Comparison of ENCODE assay signal across 13 cellular contexts in the genomic region with DNA sequence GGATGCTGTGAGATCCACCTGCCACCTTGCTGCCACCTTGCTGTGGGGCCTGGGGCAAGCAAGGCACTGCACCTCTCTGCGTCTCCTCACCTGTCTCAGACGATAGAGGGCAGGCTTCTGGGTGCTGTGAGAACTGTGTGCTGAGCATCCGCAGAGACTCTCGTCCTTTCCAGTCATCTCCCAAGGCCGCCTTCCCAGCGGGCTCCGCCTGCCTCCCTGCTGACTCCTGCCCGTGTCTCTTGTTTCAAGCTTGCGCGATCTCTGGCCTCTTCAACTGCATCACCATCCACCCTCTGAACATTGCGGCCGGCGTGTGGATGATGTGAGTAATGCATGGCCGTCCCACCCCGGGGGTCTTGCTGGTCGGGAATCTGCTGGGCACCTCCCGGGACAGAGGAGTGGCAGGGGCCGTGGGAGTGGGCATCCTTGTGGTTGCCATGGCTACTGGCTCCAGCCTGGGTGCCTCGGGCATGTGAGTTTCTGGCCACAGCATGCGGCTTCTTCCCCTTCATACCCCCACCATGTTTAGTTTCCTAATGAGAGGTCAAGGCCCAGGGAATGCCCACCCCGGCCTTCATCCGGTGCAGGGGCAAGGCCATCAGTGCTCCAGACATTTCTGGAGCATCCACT. TPM values are rescaled to one million over a fixed set of nuclear protein-coding genes. Genes with fewer than 3 reads are reported as not detected.
DNase-seq lines count a peak whose midpoint lies in the region; ATAC-seq and TF ChIP-seq lines count a peak whose summit lies in the region.
"Had no signal": no experiment of that assay in that cellular context is flagged by ENCODE, and none has a peak within 500 bp of the region (broad histone marks: within the 10 kb centered on the region; RNA-seq: fewer than 3 reads in every experiment).

No MANE protein-coding gene starts in this region.

- intact Hi-C loops in CD4-positive, alpha-beta T cell (cut with DNase I, micrococcal nuclease) = loop anchor here in 1 of 2 experiments (5.0 to 10.0 kb wide), 2 partner anchors 86 to 561 kb away; a partner anchor contains a TSS

- H3K4me1 Mint-ChIP-seq in IgD-negative memory B cell = peaks cover 14 to 31% (median 22%) of the 10 kb centered on the region in 3 donors
- H3K4me1 Mint-ChIP-seq in CD4-positive, alpha-beta T cell (ENCODE audit: low read depth) = peaks cover 23% of the 10 kb centered on the region

- POLR2A ChIA-PET in CD4-positive, alpha-beta T cell (lab: Charles Lee) = no interaction called here

- no peaks in the 10 kb centered on the region for H3K9me3 Mint-ChIP-seq in IgD-negative memory B cell
- no peaks in the 10 kb centered on the region for H3K9me3 Mint-ChIP-seq in CD4-positive, alpha-beta T cell
- H3K9me3 Mint-ChIP-seq: activated naive CD8-positive, alpha-beta T cell treated with anti-CD3 and anti-CD28 coated beads for 36 hours; CD4-positive, alpha-beta memory T cell had no signal

- H3K36me3 ChIP-seq in WERI-Rb-1 = peaks cover 21% of the 10 kb centered on the region

- H3K4me3 Mint-ChIP-seq in IgD-negative memory B cell = peak overlapping the region in 1 of 4 donors; percentile 98
- H3K4me3 Mint-ChIP-seq in CD4-positive, alpha-beta T cell = no peak overlapping the region
- H3K4me3 Mint-ChIP-seq: activated naive CD8-positive, alpha-beta T cell treated with anti-CD3 and anti-CD28 coated beads for 36 hours; T-helper 17 cell had no signal

- H3K27me3 Mint-ChIP-seq in IgD-negative memory B cell = no peaks in the 10 kb centered on the region
- no peaks in the 10 kb centered on the region for H3K27me3 Mint-ChIP-seq in CD4-positive, alpha-beta T cell
- H3K27me3 Mint-ChIP-seq: activated naive CD8-positive, alpha-beta T cell treated with anti-CD3 and anti-CD28 coated beads for 36 hours; CD4-positive, alpha-beta memory T cell; T-helper 17 cell had no signal

- no peaks in the 10 kb centered on the region for H3K27me3 ChIP-seq in WERI-Rb-1 (ENCODE audit: insufficient read depth, low read depth, severe bottlenecking)
- H3K27me3 ChIP-seq in CD4-positive, alpha-beta T cell (ENCODE audit: control insufficient read depth, insufficient read depth, low read length) = no peaks in the 10 kb centered on the region

- TF ChIP-seq CTCF in WERI-Rb-1 (IDR thresholded peaks at IDR 0.05; ENCODE audit: low read depth, low read length) = peak; percentile 72
- no peak for TF ChIP-seq CTCF in CD4-positive, alpha-beta T cell (IDR thresholded peaks at IDR 0.05)

- DNase-seq in COR-L47 (lab: John Stamatoyannopoulos, UW) (peak; percentile 30), WERI-Rb-1 (peak; percentile 37), kidney tubule cell (ENCODE audit: low spot score) (peak; percentile 22), anterior cingulate cortex (lab: John Stamatoyannopoulos, UW) (no peak), NCI-H345 treated with DMSO at 0.1 percent for 48 hours (lab: John Stamatoyannopoulos, UW; ENCODE audit: unreplicated experiment) (no peak)
- no peak for DNase-seq in CD4-positive, alpha-beta T cell
- DNase-seq: activated naive CD8-positive, alpha-beta T cell treated with anti-CD3 and anti-CD28 coated beads for 36 hours; effector CD4-positive, alpha-beta T cell; midbrain; T-helper 17 cell had no signal

- CTCF ChIA-PET in CD4-positive, alpha-beta T cell (lab: Charles Lee) = interaction anchor here (0.9 kb wide), 1 partner anchor 11 kb away, joined by 3 read pairs; no protein-coding TSS in a partner anchor

- no peak overlapping the region for H3K4me3 ChIP-seq in WERI-Rb-1 (ENCODE audit: low read depth, low read length)

- peak overlapping the region; percentile 50 to 98 (median 73) for H3K27ac Mint-ChIP-seq in IgD-negative memory B cell
- no peak overlapping the region for H3K27ac Mint-ChIP-seq in CD4-positive, alpha-beta T cell
- H3K27ac Mint-ChIP-seq: activated naive CD8-positive, alpha-beta T cell treated with anti-CD3 and anti-CD28 coated beads for 36 hours; T-helper 17 cell had no signal

- H3K9me3 ChIP-seq in WERI-Rb-1 (ENCODE audit: severe bottlenecking) = no peaks in the 10 kb centered on the region
- H3K9me3 ChIP-seq in CD4-positive, alpha-beta T cell (ENCODE audit: control insufficient read depth, low read length) = no peaks in the 10 kb centered on the region

- H3K36me3 Mint-ChIP-seq in IgD-negative memory B cell = peaks cover 3% of the 10 kb centered on the region
- peaks cover 4% of the 10 kb centered on the region for H3K36me3 Mint-ChIP-seq in CD4-positive, alpha-beta T cell (ENCODE audit: low read depth)
- H3K36me3 Mint-ChIP-seq: activated naive CD8-positive, alpha-beta T cell treated with anti-CD3 and anti-CD28 coated beads for 36 hours had no signal

- ATAC-seq in CD4-positive, alpha-beta T cell (ENCODE audit: poor library complexity) = no peak
- ATAC-seq in HG02642 (IDR thresholded peaks at IDR 0.05; ENCODE audit: poor library complexity, unreplicated experiment) = no peak
- ATAC-seq: T-helper 17 cell had no signal

- H3K27ac ChIP-seq in WERI-Rb-1 = no peak overlapping the region
- no peak overlapping the region for H3K27ac ChIP-seq in CD4-positive, alpha-beta T cell (ENCODE audit: low read depth, low read length)

RNA-seq across cellular contexts. Expression of a gene that starts 3.6 kb away (rescaled TPM):
- polyA plus RNA-seq in IgD-negative memory B cell = 15.9 TPM
- total RNA-seq in CD4-positive, alpha-beta T cell = 1 to 10 TPM; 3.7 to 3.8 TPM

RNA-seq across cellular contexts. Expression of a gene that starts 15.6 kb away (rescaled TPM):
- polyA plus RNA-seq in IgD-negative memory B cell = 65.2 TPM
- total RNA-seq in CD4-positive, alpha-beta T cell = 1 to 10 TPM; 1.8 to 3.2 TPM

RNA-seq across cellular contexts. Expression of a gene that starts 41.2 kb away (rescaled TPM):
- polyA plus RNA-seq in IgD-negative memory B cell = 0.35 TPM
- total RNA-seq in CD4-positive, alpha-beta T cell = 1 to 10 TPM; 2.2 to 2.6 TPM
- polyA plus RNA-seq: CD4-positive, alpha-beta memory T cell had no signal

RNA-seq across cellular contexts. Expression of a gene that starts 45.5 kb away (rescaled TPM):
- polyA plus RNA-seq in IgD-negative memory B cell = 31.6 TPM
- total RNA-seq in CD4-positive, alpha-beta T cell = 10 to 100 TPM; 17.3 to 18.5 TPM

Comparison
In these comparisons a context has a peak if more than half of its experiments do, and no peak if none do; other contexts are left out.
1. DNase-seq: peak in COR-L47 (single experiment), WERI-Rb-1 (single experiment) and kidney tubule cell (single experiment); none in anterior cingulate cortex (0 of 58), CD4-positive, alpha-beta T cell (0 of 10) and NCI-H345 treated with DMSO at 0.1 percent for 48 hours (single experiment).